Comparison of ENCODE assay signal across 11 cellular contexts in the genomic region with DNA sequence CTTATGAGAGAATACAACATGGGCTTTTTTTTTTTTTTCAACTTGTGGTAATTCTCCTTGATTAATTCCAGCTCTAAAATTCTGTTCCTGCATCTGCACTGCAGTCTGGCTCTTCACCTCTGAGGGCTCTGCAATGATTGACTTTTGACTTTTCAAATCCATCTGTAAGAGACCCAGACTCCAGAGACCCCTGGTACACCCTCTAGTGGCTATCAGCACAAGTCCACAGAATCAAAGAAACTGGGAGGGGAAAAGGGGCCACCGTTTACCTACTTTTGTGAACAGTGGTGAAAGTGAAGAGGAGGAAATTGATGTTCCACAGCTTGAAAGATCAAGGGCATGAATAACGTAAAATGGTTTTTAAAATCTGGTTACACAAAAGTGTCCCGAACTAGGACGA.
DNase-seq lines count a peak whose midpoint lies in the region; ATAC-seq, FAIRE-seq and TF ChIP-seq lines count a peak whose summit lies in the region.
"Had no signal": no experiment of that assay in that cellular context is flagged by ENCODE, and none has a peak within 500 bp of the region (broad histone marks: within the 10 kb centered on the region; RNA-seq: fewer than 3 reads in every experiment).

No MANE protein-coding gene starts in this region.

- TF ChIP-seq EP300 in K562 (IDR thresholded peaks at IDR 0.05; ENCODE audit: low read length), result no peak

- no peak overlapping the region for H3K4me3 ChIP-seq in Jurkat, Clone E6-1 (ENCODE audit: low read length)
- H3K4me3 ChIP-seq in K562, result no peak overlapping the region

- POLR2A ChIA-PET in K562 (lab: Yijun Ruan, JAX), result no interaction called here

- no peak for ATAC-seq in K562

- H3K36me3 ChIP-seq in K562 (ENCODE audit: control insufficient read depth, insufficient read depth, low read length), result no peaks in the 10 kb centered on the region

- H3K27ac ChIP-seq in K562 (ENCODE audit: extremely low read depth, low read depth, low read length), result no peak overlapping the region

- BruUV-seq in K562 (replicated peaks; lab: Mats Ljungman, UMichigan), result no TSS peak

- no peaks in the 10 kb centered on the region for H3K79me2 ChIP-seq in K562 (ENCODE audit: control insufficient read depth, insufficient read depth, low read length)

- peaks cover 10% of the 10 kb centered on the region for H3K27me3 Mint-ChIP-seq in nephron progenitor cell (ENCODE audit: low read depth, poor library complexity)
- H3K27me3 Mint-ChIP-seq: CD8-positive, alpha-beta memory T cell had no signal

- H3K9ac ChIP-seq in K562 (ENCODE audit: insufficient read depth in 1 of 2, low read depth in 2 of 2, low read length in 2 of 2), result no peak overlapping the region

- CTCF ChIA-PET in K562 (lab: Yijun Ruan, JAX; ENCODE audit: low intra/inter-chr PET ratio), result no interaction called here

- H3K27me3 ChIP-seq in K562 (ENCODE audit: control insufficient read depth in 2 of 2, insufficient read depth in 2 of 2, low read length in 2 of 2), result peaks cover 3 to 8% of the 10 kb centered on the region in 2 experiments; a peak in 3 of 5 replicates

- no peak for FAIRE-seq in D721Med (lab: Jason Lieb, UNC)
- no peak for FAIRE-seq in K562 (lab: Jason Lieb, UNC)

- H3K27ac Mint-ChIP-seq in nephron progenitor cell, result no peak overlapping the region
- H3K27ac Mint-ChIP-seq: activated naive CD8-positive, alpha-beta T cell treated with anti-CD3 and anti-CD28 coated beads, Interleukin-2, amount 10 ng/mL, durations not matched to agents 7 days and 5 days; CD8-positive, alpha-beta memory T cell had no signal

- intact Hi-C loops in K562 (cut with micrococcal nuclease), result loop anchor here (5.0 kb wide), 1 partner anchor 162 kb away; no protein-coding TSS in a partner anchor

- no peak for DNase-seq in D721Med (ENCODE audit: insufficient read length, low spot score)
- peak; percentile 11 for DNase-seq in Jurkat, Clone E6-1 (ENCODE audit: low read depth, low spot score)
- peak in 2 of 4 experiments; percentile 3 to 7 for DNase-seq in K562 (ENCODE audit: extremely low read depth in 1 of 4, low spot score in 3 of 4)
- DNase-seq in nephron progenitor cell, result no peak
- DNase-seq in stimulated activated CD4-positive, alpha-beta T cell treated with anti-CD3 and anti-CD28 coated beads, Interleukin-4, amount 100 ng/mL, for 4 hours, result no peak
- no peak for DNase-seq in erythroblast (lab: John Stamatoyannopoulos, UW)
- DNase-seq in mesenteric fat pad (ENCODE audit: low spot score), result no peak
- no peak for DNase-seq in NCI-H510A treated with DMSO at 0.1 percent for 48 hours (lab: John Stamatoyannopoulos, UW)
- DNase-seq: activated naive CD8-positive, alpha-beta T cell treated with anti-CD3 and anti-CD28 coated beads, Interleukin-2, amount 10 ng/mL, durations not matched to agents 7 days and 5 days; CD8-positive, alpha-beta memory T cell; cortex of kidney had no signal

- no peaks in the 10 kb centered on the region for H3K9me3 Mint-ChIP-seq in nephron progenitor cell
- H3K9me3 Mint-ChIP-seq: activated naive CD8-positive, alpha-beta T cell treated with anti-CD3 and anti-CD28 coated beads, Interleukin-2, amount 10 ng/mL, durations not matched to agents 7 days and 5 days had no signal

- H3K4me1 ChIP-seq in K562 (replicated peaks in 1 of 2; ENCODE audit: control insufficient read depth in 2 of 2, insufficient read depth in 2 of 2, low read length in 2 of 2), result no peaks in the 10 kb centered on the region

- H3K36me3 Mint-ChIP-seq in nephron progenitor cell (ENCODE audit: low read depth), result no peaks in the 10 kb centered on the region
- H3K36me3 Mint-ChIP-seq: activated naive CD8-positive, alpha-beta T cell treated with anti-CD3 and anti-CD28 coated beads, Interleukin-2, amount 10 ng/mL, durations not matched to agents 7 days and 5 days; CD8-positive, alpha-beta memory T cell had no signal

- H3K9me3 ChIP-seq in K562 (replicated peaks; ENCODE audit: control insufficient read depth, insufficient read depth, low read depth, low read length), result no peaks in the 10 kb centered on the region

- in situ Hi-C loops in K562 (cut with MboI), result no loop called here

- TF ChIP-seq RAD21 in K562 (CRISPR knock-in tag; conservative IDR thresholded peaks at IDR 0.05 in 1 of 2, IDR thresholded peaks at IDR 0.05 in 1 of 2), result no peak

- no peak overlapping the region for H2AFZ ChIP-seq in K562 (ENCODE audit: low read depth, low read length)

- TF ChIP-seq CTCF in D721Med (IDR thresholded peaks at IDR 0.05; ENCODE audit: insufficient read depth, missing control alignments) (peak; percentile 36), K562 (IDR thresholded peaks at IDR 0.05 in 2 of 3, conservative IDR thresholded peaks at IDR 0.05 in 1 of 3; ENCODE audit: insufficient read depth in 2 of 3, low read depth in 1 of 3, low read length in 3 of 3) (peak in 2 of 3 experiments; percentile 16 to 23; a peak in 2 of 6 replicates), nephron progenitor cell (IDR thresholded peaks at IDR 0.05) (peak; percentile 48)

- TF ChIP-seq POLR2A in K562 (conservative IDR thresholded peaks at IDR 0.05), result no peak
- no peak for TF ChIP-seq POLR2A in erythroblast (IDR thresholded peaks at IDR 0.05; ENCODE audit: low read length)

- WGBS in K562 (ENCODE audit: insufficient coverage, low coverage, missing lambda C conversion rate), result 0% methylated on average over 4 of the region's 4 CpGs

- H3K4me1 Mint-ChIP-seq in nephron progenitor cell, result peaks cover 85% of the 10 kb centered on the region
- H3K4me1 Mint-ChIP-seq: activated naive CD8-positive, alpha-beta T cell treated with anti-CD3 and anti-CD28 coated beads, Interleukin-2, amount 10 ng/mL, durations not matched to agents 7 days and 5 days; CD8-positive, alpha-beta memory T cell had no signal

- H3K9me1 ChIP-seq in K562 (ENCODE audit: control insufficient read depth, insufficient read depth, low read length), result no peaks in the 10 kb centered on the region

- peak overlapping the region; percentile 32 for H3K4me3 Mint-ChIP-seq in nephron progenitor cell
- H3K4me3 Mint-ChIP-seq: activated naive CD8-positive, alpha-beta T cell treated with anti-CD3 and anti-CD28 coated beads, Interleukin-2, amount 10 ng/mL, durations not matched to agents 7 days and 5 days; CD8-positive, alpha-beta memory T cell had no signal

- no peak overlapping the region for H3K4me2 ChIP-seq in K562 (ENCODE audit: insufficient read depth, low read length)

- H4K20me1 ChIP-seq in K562 (replicated peaks; ENCODE audit: control insufficient read depth, insufficient read depth, low read length), result no peaks in the 10 kb centered on the region

TF ChIP-seq in K562, 482 proteins besides CTCF, POLR2A, EP300 and RAD21:
- TF ChIP-seq ZKSCAN1 (IDR thresholded peaks at IDR 0.05; ENCODE audit: low read depth, low read length) (no peak), ZNF445 (CRISPR knock-in tag; IDR thresholded peaks at IDR 0.05; ENCODE audit: low read depth) (no peak), FOSL1 (tag; conservative IDR thresholded peaks at IDR 0.05) (no peak), SIN3A (IDR thresholded peaks at IDR 0.05; ENCODE audit: borderline replicate concordance in 2 of 2, control insufficient read depth in 1 of 2, low read depth in 2 of 2, low read length in 2 of 2) (no peak), SAFB2 (IDR thresholded peaks at IDR 0.05; ENCODE audit: borderline replicate concordance, low read depth, low read length, severe bottlenecking) (no peak), MIER1 (IDR thresholded peaks at IDR 0.05; ENCODE audit: low read depth) (no peak), HDAC8 (tag; IDR thresholded peaks at IDR 0.05) (no peak), BMI1 (IDR thresholded peaks at IDR 0.05; ENCODE audit: low read length) (no peak)
